Comparison of ENCODE assay signal across 2 cellular contexts in the genomic region with DNA sequence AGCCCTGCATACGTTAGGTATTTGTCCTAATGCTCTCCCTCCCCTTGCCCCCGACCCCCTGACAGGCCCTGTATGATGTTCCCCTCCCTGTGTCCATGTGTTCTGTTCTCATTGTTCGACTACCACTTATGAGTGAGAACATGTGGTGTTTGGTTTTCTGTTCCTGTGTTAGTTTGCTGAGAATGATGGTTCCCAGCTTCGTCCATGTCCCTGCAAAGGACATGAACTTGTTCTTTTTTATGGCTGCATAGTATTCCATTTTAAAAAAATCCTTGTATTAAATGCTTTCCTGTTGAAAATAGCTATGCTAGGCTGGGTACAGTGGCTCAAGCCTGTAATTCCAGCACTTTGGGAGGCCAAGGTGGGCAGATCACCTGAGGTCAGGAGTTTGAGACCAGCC.
DNase-seq lines count a peak whose midpoint lies in the region; ATAC-seq, FAIRE-seq and TF ChIP-seq lines count a peak whose summit lies in the region.
"Not testable (repeated sequence)": the region's sequence is repeated elsewhere in the genome, so short reads cannot be mapped to it uniquely, and the experiment has no call there.

No MANE protein-coding gene starts in this region.

- H3K4me1 ChIP-seq in HEK293 (ENCODE audit: control insufficient read depth, insufficient read depth, low read length); K562 (replicated peaks in 1 of 2; ENCODE audit: control insufficient read depth in 2 of 2, insufficient read depth in 2 of 2, low read length in 2 of 2): not testable (repeated sequence)

- TF ChIP-seq EP300 in K562 (IDR thresholded peaks at IDR 0.05; ENCODE audit: low read length), result not testable (repeated sequence)

- not testable (repeated sequence) for BruUV-seq in K562 (replicated peaks; lab: Mats Ljungman, UMichigan)

- not testable (repeated sequence) for H3K27ac ChIP-seq in HEK293 (ENCODE audit: extremely low read depth, low read depth, low read length); K562 (ENCODE audit: extremely low read depth, low read depth, low read length)

- not testable (repeated sequence) for FAIRE-seq in K562 (lab: Jason Lieb, UNC)

- TF ChIP-seq RAD21 in K562 (CRISPR knock-in tag; conservative IDR thresholded peaks at IDR 0.05 in 1 of 2, IDR thresholded peaks at IDR 0.05 in 1 of 2), result not testable (repeated sequence)

- CTCF ChIA-PET in HEK293 (lab: Yijun Ruan, JAX), result interaction anchor here (0.6 kb wide), 1 partner anchor 206 kb away, joined by 3 read pairs; no protein-coding TSS in a partner anchor
- CTCF ChIA-PET in K562 (lab: Yijun Ruan, JAX; ENCODE audit: low intra/inter-chr PET ratio), result not testable (repeated sequence)

- H3K36me3 ChIP-seq in HEK293 (ENCODE audit: control insufficient read depth in 2 of 2, insufficient read depth in 1 of 2, low read length in 2 of 2); K562 (ENCODE audit: control insufficient read depth, insufficient read depth, low read length): not testable (repeated sequence)

- H3K9me3 ChIP-seq in HEK293 (ENCODE audit: control insufficient read depth, insufficient read depth, low read depth, low read length); K562 (replicated peaks; ENCODE audit: control insufficient read depth, insufficient read depth, low read depth, low read length): not testable (repeated sequence)

- H3K27me3 ChIP-seq in K562 (ENCODE audit: control insufficient read depth in 2 of 2, insufficient read depth in 2 of 2, low read length in 2 of 2), result not testable (repeated sequence)

- POLR2A ChIA-PET in HEK293 (lab: Yijun Ruan, JAX); K562 (lab: Yijun Ruan, JAX): not testable (repeated sequence)

- H3K4me3 ChIP-seq in HEK293 (ENCODE audit: low read depth, low read length); K562: not testable (repeated sequence)

- not testable (repeated sequence) for ATAC-seq in K562

- in situ Hi-C loops in K562 (cut with MboI), result not testable (repeated sequence)

- intact Hi-C loops in K562 (cut with micrococcal nuclease), result not testable (repeated sequence)

- not testable (repeated sequence) for TF ChIP-seq POLR2A in K562 (conservative IDR thresholded peaks at IDR 0.05)

- WGBS in K562 (ENCODE audit: insufficient coverage, low coverage, missing lambda C conversion rate), result 0% methylated on average over 4 of the region's 4 CpGs

- not testable (repeated sequence) for H3K4me2 ChIP-seq in K562 (ENCODE audit: insufficient read depth, low read length)

- H3K79me2 ChIP-seq in K562 (ENCODE audit: control insufficient read depth, insufficient read depth, low read length), result not testable (repeated sequence)

- H2AFZ ChIP-seq in K562 (ENCODE audit: low read depth, low read length), result not testable (repeated sequence)

- TF ChIP-seq CTCF in HEK293 (tag by site-specific recombination; IDR thresholded peaks at IDR 0.05); K562 (IDR thresholded peaks at IDR 0.05 in 2 of 3, conservative IDR thresholded peaks at IDR 0.05 in 1 of 3; ENCODE audit: insufficient read depth in 2 of 3, low read depth in 1 of 3, low read length in 3 of 3): not testable (repeated sequence)

- H3K9ac ChIP-seq in K562 (ENCODE audit: insufficient read depth in 1 of 2, low read depth in 2 of 2, low read length in 2 of 2), result not testable (repeated sequence)

- not testable (repeated sequence) for H4K20me1 ChIP-seq in K562 (replicated peaks; ENCODE audit: control insufficient read depth, insufficient read depth, low read length)

- not testable (repeated sequence) for H3K9me1 ChIP-seq in K562 (ENCODE audit: control insufficient read depth, insufficient read depth, low read length)

- not testable (repeated sequence) for DNase-seq in K562 (ENCODE audit: extremely low read depth in 1 of 4, low spot score in 3 of 4)

TF ChIP-seq in HEK293, 187 proteins besides CTCF, POLR2A, EP300 and RAD21:
- TF ChIP-seq, protein P1, sequence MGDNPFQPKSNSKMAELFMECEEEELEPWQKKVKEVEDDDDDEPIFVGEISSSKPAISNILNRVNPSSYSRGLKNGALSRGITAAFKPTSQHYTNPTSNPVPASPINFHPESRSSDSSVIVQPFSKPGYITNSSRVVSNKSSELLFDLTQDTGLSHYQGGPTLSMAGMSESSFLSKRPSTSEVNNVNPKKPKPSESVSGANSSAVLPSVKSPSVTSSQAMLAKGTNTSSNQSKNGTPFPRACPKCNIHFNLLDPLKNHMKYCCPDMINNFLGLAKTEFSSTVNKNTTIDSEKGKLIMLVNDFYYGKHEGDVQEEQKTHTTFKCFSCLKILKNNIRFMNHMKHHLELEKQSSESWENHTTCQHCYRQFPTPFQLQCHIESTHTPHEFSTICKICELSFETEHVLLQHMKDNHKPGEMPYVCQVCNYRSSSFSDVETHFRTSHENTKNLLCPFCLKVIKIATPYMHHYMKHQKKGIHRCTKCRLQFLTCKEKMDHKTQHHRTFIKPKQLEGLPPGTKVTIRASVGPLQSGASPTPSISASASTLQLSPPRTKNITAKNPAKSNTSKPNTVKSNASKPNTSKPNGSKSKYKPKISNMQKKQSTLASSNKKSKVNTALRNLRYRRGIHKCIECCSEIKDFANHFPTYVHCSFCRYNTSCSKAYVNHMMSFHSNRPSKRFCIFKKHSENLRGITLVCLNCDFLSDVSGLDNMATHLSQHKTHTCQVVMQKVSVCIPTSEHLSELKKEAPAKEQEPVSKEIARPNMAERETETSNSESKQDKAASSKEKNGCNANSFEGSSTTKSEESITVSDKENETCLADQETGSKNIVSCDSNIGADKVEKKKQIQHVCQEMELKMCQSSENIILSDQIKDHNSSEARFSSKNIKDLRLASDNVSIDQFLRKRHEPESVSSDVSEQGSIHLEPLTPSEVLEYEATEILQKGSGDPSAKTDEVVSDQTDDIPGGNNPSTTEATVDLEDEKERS (tag by site-specific recombination; IDR thresholded peaks at IDR 0.05), result peak; percentile 77; the same call in 1 of the 2 replicates
- TF ChIP-seq ZNF146 (tag by site-specific recombination; IDR thresholded peaks at IDR 0.05), result peak; percentile 97

TF ChIP-seq in K562, 482 proteins besides CTCF, POLR2A, EP300 and RAD21:
- TF ChIP-seq ZNF146 (CRISPR knock-in tag; IDR thresholded peaks at IDR 0.05; ENCODE audit: unreplicated experiment), result peak; percentile 65
